14 cellular contexts compared by ENCODE assay signal in the genomic region with DNA sequence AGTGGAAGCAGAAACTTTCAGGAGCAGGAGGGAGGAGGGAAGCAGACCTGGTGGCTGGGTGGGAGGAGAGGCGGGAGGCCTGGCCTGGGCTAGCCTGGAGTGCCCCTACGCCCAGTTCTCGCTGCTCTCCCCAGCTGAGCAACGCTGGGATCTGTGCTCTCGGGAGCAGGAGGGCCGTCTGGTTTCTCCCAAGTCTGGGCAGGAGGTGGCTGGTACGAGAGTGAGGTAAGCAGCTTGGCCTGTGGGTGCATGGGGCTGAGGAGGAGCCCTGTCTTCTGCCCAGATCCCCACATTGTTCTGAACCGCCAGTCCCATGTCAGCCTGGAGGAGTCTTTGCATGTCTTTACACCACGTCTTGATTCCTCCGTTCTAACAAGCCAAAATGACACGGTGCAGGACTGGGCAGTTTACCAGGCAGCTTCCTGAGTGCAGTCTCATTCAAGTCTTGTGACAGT. TPM values are rescaled to one million over a fixed set of nuclear protein-coding genes. Genes with fewer than 3 reads are reported as not detected.
DNase-seq lines count a peak whose midpoint lies in the region; ATAC-seq and TF ChIP-seq lines count a peak whose summit lies in the region.
"Had no signal": no experiment of that assay in that cellular context is flagged by ENCODE, and none has a peak within 500 bp of the region (broad histone marks: within the 10 kb centered on the region; RNA-seq: fewer than 3 reads in every experiment).

No MANE protein-coding gene starts in this region.

- intact Hi-C loops in transverse colon (cut with DNase I; ENCODE audit: low total_unique reads), result no loop called here

- peak overlapping the region; percentile 54 for H3K9ac ChIP-seq in mesenchymal stem cell (ENCODE audit: low read length)

- in situ Hi-C loops in transverse colon (cut with MboI; ENCODE audit: low pct_ligation_motif_present in 1 of 4, low pct_unique_long_range_greater_than_20kb in 1 of 4, low sequenced_read_pairs in 3 of 4), result no loop called here

- H3K27me3 ChIP-seq in mesenchymal stem cell (ENCODE audit: control insufficient read depth in 1 of 2, insufficient read depth in 1 of 2, low read length in 2 of 2) (peaks cover 0 to 31% of the 10 kb centered on the region in 2 experiments), transverse colon (no peaks in the 10 kb centered on the region)

- no peak overlapping the region for H2BK12ac ChIP-seq in mesenchymal stem cell (ENCODE audit: low read length in 2 of 2)

- no peak overlapping the region for H4K91ac ChIP-seq in mesenchymal stem cell (ENCODE audit: low read length)

- no peak overlapping the region for H2BK15ac ChIP-seq in mesenchymal stem cell (ENCODE audit: low read depth, poor library complexity, severe bottlenecking)

- TF ChIP-seq EP300 in transverse colon (IDR thresholded peaks at IDR 0.05; ENCODE audit: low read depth), result no peak

- TF ChIP-seq POLR2A in transverse colon (IDR thresholded peaks at IDR 0.05), result no peak

- H3K4me3 ChIP-seq in mesenchymal stem cell (ENCODE audit: insufficient read depth in 1 of 2, low read depth in 1 of 2, low read length in 2 of 2), result no peak overlapping the region
- H3K4me3 ChIP-seq in transverse colon, result no peak overlapping the region

- no peaks in the 10 kb centered on the region for H3K79me1 ChIP-seq in mesenchymal stem cell (replicated peaks; ENCODE audit: low read length, poor library complexity, severe bottlenecking)

- ATAC-seq in esophagus mucosa, result peak; percentile 92
- ATAC-seq: stimulated activated naive CD8-positive, alpha-beta T cell treated with anti-CD3 and anti-CD28 coated beads, Interleukin-15, Interleukin-2, amounts not matched to agents 100 U/mL and 50 U/mL, for 24 hours had no signal

- DNase-seq in DMS 273 (lab: John Stamatoyannopoulos, UW; ENCODE audit: unreplicated experiment), result peak; percentile 62
- DNase-seq in DMS 273 treated with DMSO at 0.1 percent for 48 hours (lab: John Stamatoyannopoulos, UW), result no peak
- DNase-seq in mesenchymal stem cell, result peak; percentile 36
- no peak for DNase-seq in transverse colon
- DNase-seq in activated naive CD4-positive, alpha-beta T cell (lab: John Stamatoyannopoulos, UW), result no peak
- no peak for DNase-seq in NCI-H187 (lab: John Stamatoyannopoulos, UW)
- no peak for DNase-seq in NCI-H774 (lab: John Stamatoyannopoulos, UW)
- DNase-seq: activated CD4-positive, CD25-positive, alpha-beta regulatory T cell; effector CD8-positive, alpha-beta T cell; NCI-H1092 treated with DMSO at 0.1 percent for 48 hours; stimulated activated naive CD8-positive, alpha-beta T cell treated with anti-CD3 and anti-CD28 coated beads, Interleukin-15, Interleukin-2, amounts not matched to agents 100 U/mL and 50 U/mL, for 24 hours had no signal

- H3K4ac ChIP-seq in mesenchymal stem cell (ENCODE audit: low read depth in 1 of 2, low read length in 2 of 2), result no peak overlapping the region

- H3K9me3 ChIP-seq in mesenchymal stem cell (ENCODE audit: control insufficient read depth, low read length), result no peaks in the 10 kb centered on the region
- no peaks in the 10 kb centered on the region for H3K9me3 ChIP-seq in transverse colon

- 48% methylated on average over 11 of the region's 11 CpGs for WGBS in mesenchymal stem cell
- WGBS in transverse colon (ENCODE audit: low coverage in 1 of 2), 2 donors, result 45 to 71% methylated on average over 4 to 11 of the region's 11 CpGs

- TF ChIP-seq CTCF in transverse colon (IDR thresholded peaks at IDR 0.05), result no peak

- no peak overlapping the region for H3K27ac ChIP-seq in mesenchymal stem cell (ENCODE audit: low read length, poor library complexity, severe bottlenecking)
- H3K27ac ChIP-seq in transverse colon, result peak overlapping the region in 3 of 4 donors; percentile 45 to 53 (median 52)
- H3K27ac ChIP-seq: 22Rv1, HL-60 had no signal

- H2BK5ac ChIP-seq in mesenchymal stem cell (ENCODE audit: low read depth, low read length, poor library complexity, severe bottlenecking), result no peak overlapping the region

- no peak overlapping the region for H3K14ac ChIP-seq in mesenchymal stem cell (ENCODE audit: low read length in 2 of 2)

- no peak overlapping the region for H3K4me2 ChIP-seq in mesenchymal stem cell (ENCODE audit: low read length, poor library complexity, severe bottlenecking)

- no peak overlapping the region for H2BK120ac ChIP-seq in mesenchymal stem cell (ENCODE audit: low read depth, low read length)

- H3K36me3 ChIP-seq in mesenchymal stem cell (ENCODE audit: control insufficient read depth in 1 of 2, insufficient read depth in 2 of 2, low read depth in 1 of 2, low read length in 2 of 2), result no peaks in the 10 kb centered on the region
- H3K36me3 ChIP-seq in transverse colon, result no peaks in the 10 kb centered on the region

- no peak overlapping the region for H4K8ac ChIP-seq in mesenchymal stem cell (ENCODE audit: low read length)

- no peak overlapping the region for H3K18ac ChIP-seq in mesenchymal stem cell (ENCODE audit: low read depth in 1 of 2, low read length in 2 of 2)

- H2AK5ac ChIP-seq in mesenchymal stem cell (ENCODE audit: low read length, severe bottlenecking), result no peak overlapping the region

- H2AFZ ChIP-seq in mesenchymal stem cell (ENCODE audit: low read depth, low read length), result no peak overlapping the region

- H3K4me1 ChIP-seq in mesenchymal stem cell (ENCODE audit: control insufficient read depth, insufficient read depth, low read depth, low read length) (peaks cover 30% of the 10 kb centered on the region), transverse colon (peaks cover 30 to 71% (median 49%) of the 10 kb centered on the region in 4 donors)

- no peak overlapping the region for H3K23ac ChIP-seq in mesenchymal stem cell (ENCODE audit: low read length in 2 of 2)

RNA-seq across cellular contexts. Expression of a gene that starts 15.0 kb away (rescaled TPM):
- total RNA-seq in esophagus mucosa, result 46.0 TPM
- 13.7 TPM for polyA plus RNA-seq in mesenchymal stem cell (2013, experiment 1 of 2)
- 12.0 TPM for polyA plus RNA-seq in mesenchymal stem cell (2013, experiment 2 of 2)
- total RNA-seq in transverse colon, result 100 to 1,000 TPM in 1 of 4 donors, 10 to 100 TPM in 3; 84.2 to 159 (median 90.7) TPM

Comparison
In these comparisons a context has a peak if more than half of its experiments do, and no peak if none do; other contexts are left out.
1. DNase-seq: peak in DMS 273 (single experiment) and mesenchymal stem cell (single experiment); none in DMS 273 treated with DMSO at 0.1 percent for 48 hours (single experiment), transverse colon (single experiment), activated naive CD4-positive, alpha-beta T cell (0 of 4), NCI-H187 (0 of 2) and NCI-H774 (single experiment).